1 cellular context compared by ENCODE assay signal in genomic region chr1:117710710-117711109, GRCh38.
TF ChIP-seq lines count a peak whose summit lies in the region.

No MANE protein-coding gene starts in this region.

TF ChIP-seq in K562, 482 proteins besides CTCF, POLR2A, EP300 and RAD21 (continued from another document):
- TF ChIP-seq CHAMP1 (IDR thresholded peaks at IDR 0.05) (no peak), ZNF518B (CRISPR knock-in tag; IDR thresholded peaks at IDR 0.05) (no peak), SMC3 (conservative IDR thresholded peaks at IDR 0.05; ENCODE audit: insufficient read depth, low read depth, low read length) (peak; percentile 44; the same call in 1 of the 2 replicates), STAT5A (IDR thresholded peaks at IDR 0.05; ENCODE audit: borderline replicate concordance, low read length) (no peak), CC2D1A (IDR thresholded peaks at IDR 0.05) (0 out of 2 replicates have a peak, but pooled peaks have one; percentile 13), KDM2B (CRISPR knock-in tag; IDR thresholded peaks at IDR 0.05) (no peak), TSC22D4 (tag; IDR thresholded peaks at IDR 0.05) (no peak), XRCC3 (IDR thresholded peaks at IDR 0.05) (no peak), KLF6 (CRISPR knock-in tag; IDR thresholded peaks at IDR 0.05; ENCODE audit: borderline replicate concordance) (no peak), CBX3 (IDR thresholded peaks at IDR 0.05; ENCODE audit: borderline replicate concordance in 1 of 2, low read length in 2 of 2) (no peak), CTCFL (IDR thresholded peaks at IDR 0.05; ENCODE audit: borderline replicate concordance, insufficient read depth, low read depth, low read length, poor library complexity, severe bottlenecking) (peak; percentile 19), BACH1 (tag; IDR thresholded peaks at IDR 0.05) (no peak), WHSC1 (IDR thresholded peaks at IDR 0.05; ENCODE audit: low read length) (no peak), CXXC5 (CRISPR knock-in tag; IDR thresholded peaks at IDR 0.05) (0 out of 2 replicates have a peak, but pooled peaks have one; percentile 20), MCM7 (IDR thresholded peaks at IDR 0.05) (no peak), HOXB6 (CRISPR knock-in tag; IDR thresholded peaks at IDR 0.05; ENCODE audit: borderline replicate concordance) (no peak)
- TF ChIP-seq, protein P1, sequence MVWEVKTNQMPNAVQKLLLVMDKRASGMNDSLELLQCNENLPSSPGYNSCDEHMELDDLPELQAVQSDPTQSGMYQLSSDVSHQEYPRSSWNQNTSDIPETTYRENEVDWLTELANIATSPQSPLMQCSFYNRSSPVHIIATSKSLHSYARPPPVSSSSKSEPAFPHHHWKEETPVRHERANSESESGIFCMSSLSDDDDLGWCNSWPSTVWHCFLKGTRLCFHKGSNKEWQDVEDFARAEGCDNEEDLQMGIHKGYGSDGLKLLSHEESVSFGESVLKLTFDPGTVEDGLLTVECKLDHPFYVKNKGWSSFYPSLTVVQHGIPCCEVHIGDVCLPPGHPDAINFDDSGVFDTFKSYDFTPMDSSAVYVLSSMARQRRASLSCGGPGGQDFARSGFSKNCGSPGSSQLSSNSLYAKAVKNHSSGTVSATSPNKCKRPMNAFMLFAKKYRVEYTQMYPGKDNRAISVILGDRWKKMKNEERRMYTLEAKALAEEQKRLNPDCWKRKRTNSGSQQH (CRISPR knock-in tag; IDR thresholded peaks at IDR 0.05), result no peak
- TF ChIP-seq, protein P2, sequence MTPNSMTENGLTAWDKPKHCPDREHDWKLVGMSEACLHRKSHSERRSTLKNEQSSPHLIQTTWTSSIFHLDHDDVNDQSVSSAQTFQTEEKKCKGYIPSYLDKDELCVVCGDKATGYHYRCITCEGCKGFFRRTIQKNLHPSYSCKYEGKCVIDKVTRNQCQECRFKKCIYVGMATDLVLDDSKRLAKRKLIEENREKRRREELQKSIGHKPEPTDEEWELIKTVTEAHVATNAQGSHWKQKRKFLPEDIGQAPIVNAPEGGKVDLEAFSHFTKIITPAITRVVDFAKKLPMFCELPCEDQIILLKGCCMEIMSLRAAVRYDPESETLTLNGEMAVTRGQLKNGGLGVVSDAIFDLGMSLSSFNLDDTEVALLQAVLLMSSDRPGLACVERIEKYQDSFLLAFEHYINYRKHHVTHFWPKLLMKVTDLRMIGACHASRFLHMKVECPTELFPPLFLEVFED (CRISPR knock-in tag; conservative IDR thresholded peaks at IDR 0.05), result no peak
- TF ChIP-seq, protein P3, sequence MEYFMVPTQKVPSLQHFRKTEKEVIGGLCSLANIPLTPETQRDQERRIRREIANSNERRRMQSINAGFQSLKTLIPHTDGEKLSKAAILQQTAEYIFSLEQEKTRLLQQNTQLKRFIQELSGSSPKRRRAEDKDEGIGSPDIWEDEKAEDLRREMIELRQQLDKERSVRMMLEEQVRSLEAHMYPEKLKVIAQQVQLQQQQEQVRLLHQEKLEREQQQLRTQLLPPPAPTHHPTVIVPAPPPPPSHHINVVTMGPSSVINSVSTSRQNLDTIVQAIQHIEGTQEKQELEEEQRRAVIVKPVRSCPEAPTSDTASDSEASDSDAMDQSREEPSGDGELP (CRISPR knock-in tag; IDR thresholded peaks at IDR 0.05; ENCODE audit: borderline replicate concordance), result no peak
